ENCODE assay signal across 5 cellular contexts in the genomic region with DNA sequence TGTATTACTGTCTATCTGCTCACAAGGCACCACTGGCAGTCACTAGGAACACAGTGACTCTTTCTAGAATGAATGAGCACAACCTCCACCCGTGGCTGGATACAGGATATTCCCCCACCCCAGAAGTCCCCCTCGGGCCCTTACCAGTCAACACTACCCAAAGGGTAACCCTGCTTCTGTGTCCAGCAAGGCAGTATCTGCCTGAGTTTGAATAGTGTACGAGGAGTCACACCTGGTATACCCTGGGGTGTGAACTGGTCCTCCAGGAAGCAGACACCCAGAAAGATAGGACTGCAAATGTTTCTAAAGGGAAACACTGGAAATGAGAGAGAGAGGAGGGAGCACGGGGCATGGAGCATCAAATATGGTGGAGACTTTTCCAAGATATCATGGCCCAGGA. TPM values are rescaled to one million over a fixed set of nuclear protein-coding genes. Genes with fewer than 3 reads are reported as not detected.
"Had no signal": no experiment of that assay in that cellular context is flagged by ENCODE, and none has a peak within 500 bp of the region (broad histone marks: within the 10 kb centered on the region; RNA-seq: fewer than 3 reads in every experiment).

No MANE protein-coding gene starts in this region.

RNA-seq across cellular contexts. Expression of gene EIF5AL1, which starts 8.5 kb away (rescaled TPM):
- total RNA-seq: vagina had no signal

RNA-seq across cellular contexts. Expression of gene SFTPA2, which starts 56.4 kb away (rescaled TPM):
- total RNA-seq: subcutaneous adipose tissue, suprapubic skin, thoracic aorta, urinary bladder had no signal
